ENCODE assay signal across 23 cellular contexts in genomic region chr3:100099621-100100020, GRCh38. TPM values are rescaled to one million over a fixed set of nuclear protein-coding genes. Genes with fewer than 3 reads are reported as not detected.
DNase-seq lines count a peak whose midpoint lies in the region; ATAC-seq and TF ChIP-seq lines count a peak whose summit lies in the region.
"Had no signal": no experiment of that assay in that cellular context is flagged by ENCODE, and none has a peak within 500 bp of the region (broad histone marks: within the 10 kb centered on the region; RNA-seq: fewer than 3 reads in every experiment).

No MANE protein-coding gene starts in this region.

- TF ChIP-seq CTCF in heart right ventricle (IDR thresholded peaks at IDR 0.05) (no peak), coronary artery (IDR thresholded peaks at IDR 0.05) (no peak), osteocyte (IDR thresholded peaks at IDR 0.05) (no peak), upper lobe of right lung (IDR thresholded peaks at IDR 0.05) (no peak)

- H3K4me3 ChIP-seq in heart right ventricle (no peak overlapping the region), coronary artery (no peak overlapping the region), upper lobe of right lung (no peak overlapping the region), SJCRH30 (no peak overlapping the region)
- H3K4me3 ChIP-seq: GM23338 had no signal

- H3K4me3 Mint-ChIP-seq in osteocyte (ENCODE audit: unreplicated experiment) = no peak overlapping the region
- H3K4me3 Mint-ChIP-seq: CD8-positive, alpha-beta T cell; GM23338; naive thymus-derived CD4-positive, alpha-beta T cell; stimulated activated naive CD8-positive, alpha-beta T cell treated with anti-CD3 and anti-CD28 coated beads, Interleukin-15, amount 100 ng/mL, for 72 hours; type B pancreatic cell had no signal

- H3K9me3 ChIP-seq in heart right ventricle (no peaks in the 10 kb centered on the region), upper lobe of right lung (no peaks in the 10 kb centered on the region), SJCRH30 (replicated peaks) (peaks cover 9% of the 10 kb centered on the region; the same call in 1 of the 2 replicates)

- H3K27ac Mint-ChIP-seq in osteocyte (ENCODE audit: unreplicated experiment) = peak overlapping the region; percentile 2
- H3K27ac Mint-ChIP-seq: CD8-positive, alpha-beta T cell; GM23338; naive thymus-derived CD4-positive, alpha-beta T cell; stimulated activated naive CD8-positive, alpha-beta T cell treated with anti-CD3 and anti-CD28 coated beads, Interleukin-15, amount 100 ng/mL, for 72 hours; type B pancreatic cell had no signal

- no peaks in the 10 kb centered on the region for H3K27me3 ChIP-seq in heart right ventricle
- no peaks in the 10 kb centered on the region for H3K27me3 ChIP-seq in upper lobe of right lung
- no peaks in the 10 kb centered on the region for H3K27me3 ChIP-seq in SJCRH30

- peaks cover 8 to 56% (median 41%) of the 10 kb centered on the region in 9 donors for H3K4me1 ChIP-seq in heart right ventricle
- H3K4me1 ChIP-seq in upper lobe of right lung = peaks cover 28% of the 10 kb centered on the region
- peaks cover 25% of the 10 kb centered on the region for H3K4me1 ChIP-seq in SJCRH30

- peaks cover 56% of the 10 kb centered on the region for H3K4me1 Mint-ChIP-seq in osteocyte (ENCODE audit: unreplicated experiment)

- WGBS in heart right ventricle, 2 donors = 48 to 52% methylated on average over 2 of the region's 2 CpGs

- peaks cover 2% of the 10 kb centered on the region for H3K36me3 Mint-ChIP-seq in osteocyte (ENCODE audit: unreplicated experiment)

- no peak for DNase-seq in heart right ventricle
- no peak for DNase-seq in Right ventricle myocardium inferior (ENCODE audit: missing footprints)
- DNase-seq in coronary artery (ENCODE audit: low spot score) = no peak
- no peak for DNase-seq in osteocyte (ENCODE audit: extremely low spot score, unreplicated experiment)
- DNase-seq in upper lobe of right lung = no peak
- DNase-seq in SJCRH30 = no peak
- no peak for DNase-seq in amniotic stem cell (lab: John Stamatoyannopoulos, UW)
- DNase-seq: activated CD8-positive, alpha-beta memory T cell treated with anti-CD3 and anti-CD28 coated beads for 24 hours; activated gamma-delta T cell; activated T-cell treated with anti-CD3 and anti-CD28 coated beads, Interleukin-2, amount 50 U/mL, for 1 hour; CD8-positive, alpha-beta T cell; cortex of kidney; GF-D8; naive thymus-derived CD4-positive, alpha-beta T cell; NCI-H1105 treated with DMSO at 0.1 percent for 48 hours; NCI-H2081; NCI-H446; occipital lobe; retina; stimulated activated naive CD8-positive, alpha-beta T cell treated with anti-CD3 and anti-CD28 coated beads, Interleukin-15, amount 100 ng/mL, for 72 hours had no signal

- H3K27ac ChIP-seq in heart right ventricle = peak overlapping the region in 8 of 10 donors; percentile 9 to 91 (median 78)
- peak overlapping the region; percentile 41 to 64 for H3K27ac ChIP-seq in coronary artery
- peak overlapping the region; percentile 67 for H3K27ac ChIP-seq in upper lobe of right lung
- no peak overlapping the region for H3K27ac ChIP-seq in SJCRH30

- ATAC-seq in heart right ventricle = no peak
- ATAC-seq in Right ventricle myocardium inferior = no peak
- ATAC-seq in upper lobe of right lung = peak; percentile 89
- no peak for ATAC-seq in HG03097 (IDR thresholded peaks at IDR 0.05; ENCODE audit: low FRiP score, unreplicated experiment)
- ATAC-seq: CD8-positive, alpha-beta T cell; GM23338; naive thymus-derived CD4-positive, alpha-beta T cell; stimulated activated naive CD8-positive, alpha-beta T cell treated with anti-CD3 and anti-CD28 coated beads, Interleukin-15, amount 100 ng/mL, for 72 hours had no signal

- H3K27me3 Mint-ChIP-seq in osteocyte (ENCODE audit: unreplicated experiment) = no peaks in the 10 kb centered on the region
- H3K27me3 Mint-ChIP-seq: naive thymus-derived CD4-positive, alpha-beta T cell; stimulated activated naive CD8-positive, alpha-beta T cell treated with anti-CD3 and anti-CD28 coated beads, Interleukin-15, amount 100 ng/mL, for 72 hours; type B pancreatic cell had no signal

- intact Hi-C loops in heart right ventricle (cut with DNase I) (no loop called here), Right ventricle myocardium inferior (cut with DNase I) (no loop called here), upper lobe of right lung (cut with DNase I) (no loop called here)

- H3K9me3 Mint-ChIP-seq in osteocyte (ENCODE audit: unreplicated experiment) = no peaks in the 10 kb centered on the region
- H3K9me3 Mint-ChIP-seq: GM23338 had no signal

- H3K36me3 ChIP-seq in heart right ventricle (no peaks in the 10 kb centered on the region), upper lobe of right lung (no peaks in the 10 kb centered on the region), SJCRH30 (no peaks in the 10 kb centered on the region)

RNA-seq across cellular contexts. Expression of gene FILIP1L, which starts 14.7 kb away (rescaled TPM):
- total RNA-seq in heart right ventricle = 100 to 1,000 TPM in 4 of 10 donors, 10 to 100 TPM in 6; 19.4 to 134 (median 69.3) TPM
- polyA plus RNA-seq in heart right ventricle = 10 to 100 TPM; 15.9 to 42.0 TPM
- total RNA-seq in Right ventricle myocardium inferior = 41.3 TPM
- total RNA-seq in osteocyte = 47.0 and 49.3 TPM in 2 replicates
- 43.2 TPM for total RNA-seq in upper lobe of right lung
- total RNA-seq in SJCRH30 (2014; rRNA removed; shearing (Covaris generic)) = 3.7 and 5.0 TPM in 2 replicates
- total RNA-seq: GM23338 had no signal
